Comparison of ENCODE assay signal across 8 cellular contexts in genomic region chr22:32473388-32473952, GRCh38. TPM values are rescaled to one million over a fixed set of nuclear protein-coding genes. Genes with fewer than 3 reads are reported as not detected.
DNase-seq lines count a peak whose midpoint lies in the region; ATAC-seq and TF ChIP-seq lines count a peak whose summit lies in the region.

No MANE protein-coding gene starts in this region.

- H3K79me1 ChIP-seq in IMR-90 (ENCODE audit: low read depth in 1 of 2, low read length in 2 of 2) = peaks cover 0 to 15% of the 10 kb centered on the region in 2 experiments; a peak in 2 of 4 replicates

- no peak overlapping the region for H2BK5ac ChIP-seq in IMR-90 (ENCODE audit: low read depth, low read length, poor library complexity, severe bottlenecking)

- TF ChIP-seq CTCF in IMR-90 (conservative IDR thresholded peaks at IDR 0.05; ENCODE audit: low read depth, low read length) = peak; percentile 72
- peak; percentile 93 for TF ChIP-seq CTCF in PC-9 (conservative IDR thresholded peaks at IDR 0.05)
- peak; percentile 41 for TF ChIP-seq CTCF in parathyroid adenoma (IDR thresholded peaks at IDR 0.05)

- peaks cover 42% of the 10 kb centered on the region for H3K79me2 ChIP-seq in PC-9 (ENCODE audit: low read depth)
- peaks cover 9% of the 10 kb centered on the region for H3K79me2 ChIP-seq in parathyroid adenoma

- H3K9me1 ChIP-seq in IMR-90 (ENCODE audit: insufficient read depth, low read length) = peaks cover 11% of the 10 kb centered on the region

- H3K4me1 Mint-ChIP-seq in activated naive CD4-positive, alpha-beta T cell treated with anti-CD3 and anti-CD28 coated beads, Interleukin-2, amount 50 U/mL, for 24 hours = peaks cover 22% of the 10 kb centered on the region

- peak overlapping the region; percentile 13 for H2AK9ac ChIP-seq in IMR-90 (replicated peaks; ENCODE audit: low read depth, low read length, poor library complexity)

- BruUV-seq in IMR-90 (replicated peaks; lab: Mats Ljungman, UMichigan) (no TSS peak), PC-9 (replicated peaks; lab: Mats Ljungman, UMichigan) (no TSS peak)

- peak overlapping the region; percentile 67; the same call in 1 of the 2 replicates for H2AK5ac ChIP-seq in IMR-90 (ENCODE audit: low read depth, low read length)

- no peak overlapping the region for H3K56ac ChIP-seq in IMR-90 (ENCODE audit: extremely low read depth, insufficient read depth, low read length)

- H3K23ac ChIP-seq in IMR-90 (ENCODE audit: low read depth, low read length) = 0 out of 2 replicates have a peak overlapping the region, but pooled peaks have one; percentile 23

- H3K4ac ChIP-seq in IMR-90 (ENCODE audit: low read depth, low read length) = peak overlapping the region; percentile 8

- peak overlapping the region; percentile 48 to 95; a peak in 2 of 4 replicates for H4K8ac ChIP-seq in IMR-90 (ENCODE audit: low read depth in 2 of 2, low read length in 2 of 2)

- POLR2A ChIA-PET in IMR-90 (lab: Charles Lee; ENCODE audit: unreplicated experiment) (no interaction called here), PC-9 (lab: Charles Lee; ENCODE audit: unreplicated experiment) (interaction anchor here (0.7 kb wide), 1 partner anchor 18 kb away, joined by 7 read pairs; no protein-coding TSS in a partner anchor)

- no peaks in the 10 kb centered on the region for H3K9me2 ChIP-seq in PC-9 (ENCODE audit: insufficient read depth)

- H3K9me3 ChIP-seq in IMR-90 (ENCODE audit: control insufficient read depth, insufficient read depth, low read length) (no peaks in the 10 kb centered on the region), PC-9 (ENCODE audit: insufficient read depth, low read depth) (no peaks in the 10 kb centered on the region), parathyroid adenoma (ENCODE audit: control insufficient read depth, low read length) (no peaks in the 10 kb centered on the region)

- peak; percentile 78 for TF ChIP-seq RAD21 in IMR-90 (IDR thresholded peaks at IDR 0.05; ENCODE audit: low read length)

- H3K36me3 ChIP-seq in IMR-90 (ENCODE audit: control insufficient read depth, insufficient read depth, low read length) (no peaks in the 10 kb centered on the region), PC-9 (ENCODE audit: low read depth) (no peaks in the 10 kb centered on the region), parathyroid adenoma (ENCODE audit: control insufficient read depth, insufficient read depth, low read length) (no peaks in the 10 kb centered on the region)

- H2BK20ac ChIP-seq in IMR-90 (ENCODE audit: low read depth, low read length) = no peak overlapping the region

- CTCF ChIA-PET in IMR-90 (lab: Yijun Ruan, JAX) = interaction anchor here (0.6 to 1.5 kb wide), 3 partner anchors 61 to 496 kb away, joined by 3 to 7 read pairs (median 5); partner anchors contain the start of gene RTCB
- CTCF ChIA-PET in PC-9 (lab: Charles Lee) = interaction anchor here (0.7 kb wide), 2 partner anchors 64 to 503 kb away, joined by 3 to 4 read pairs; no protein-coding TSS in a partner anchor

- no peak overlapping the region for H2BK120ac ChIP-seq in IMR-90 (ENCODE audit: low read depth, low read length)

- H2AFZ ChIP-seq in IMR-90 (replicated peaks; ENCODE audit: low read length, poor library complexity) = peak overlapping the region; percentile 76
- peak overlapping the region; percentile 82; the same call in 1 of the 2 replicates for H2AFZ ChIP-seq in PC-9
- H2AFZ ChIP-seq in parathyroid adenoma = peak overlapping the region; percentile 91

- H4K20me1 ChIP-seq in IMR-90 (ENCODE audit: insufficient read depth, low read length) (peaks cover 29% of the 10 kb centered on the region), PC-9 (ENCODE audit: insufficient read depth) (peaks cover 25% of the 10 kb centered on the region)

- ATAC-seq in IMR-90 (ENCODE audit: low read depth) (no peak), GM21619 (IDR thresholded peaks at IDR 0.05; ENCODE audit: unreplicated experiment) (no peak), HG02870 (IDR thresholded peaks at IDR 0.05; ENCODE audit: unreplicated experiment) (no peak)

- DNase-seq in DMS153 treated with DMSO at 0.1 percent for 48 hours (lab: John Stamatoyannopoulos, UW; ENCODE audit: unreplicated experiment) = peak; percentile 66
- peak; percentile 70 for DNase-seq in IMR-90
- peak; percentile 37 to 69 for DNase-seq in PC-9
- peak; percentile 43 for DNase-seq in glomerular visceral epithelial cell (ENCODE audit: extremely low spot score)

- peaks cover 15% of the 10 kb centered on the region for H3K4me1 ChIP-seq in IMR-90 (ENCODE audit: control insufficient read depth, insufficient read depth, low read length)
- H3K4me1 ChIP-seq in PC-9 (replicated peaks; ENCODE audit: insufficient read depth) = peaks cover 40% of the 10 kb centered on the region
- peaks cover 7% of the 10 kb centered on the region for H3K4me1 ChIP-seq in parathyroid adenoma

- TF ChIP-seq POLR2A in IMR-90 (IDR thresholded peaks at IDR 0.05; ENCODE audit: low read depth, low read length) = no peak

- H4K5ac ChIP-seq in IMR-90 (ENCODE audit: low read depth, low read length) = peak overlapping the region; percentile 24; the same call in 1 of the 2 replicates

- no peaks in the 10 kb centered on the region for H3K27me3 ChIP-seq in IMR-90 (ENCODE audit: control insufficient read depth, insufficient read depth, low read length)
- H3K27me3 ChIP-seq in PC-9 (ENCODE audit: insufficient read depth, low read depth) = no peaks in the 10 kb centered on the region
- H3K27me3 ChIP-seq in parathyroid adenoma (ENCODE audit: control insufficient read depth, insufficient read depth, low read length) = no peaks in the 10 kb centered on the region

- H3K27ac Mint-ChIP-seq in activated naive CD4-positive, alpha-beta T cell treated with anti-CD3 and anti-CD28 coated beads, Interleukin-2, amount 50 U/mL, for 24 hours = peak overlapping the region; percentile 90

- dilution Hi-C loops in IMR-90 (cut with HindIII; ENCODE audit: low sequenced_read_pairs, unreplicated experiment) = no loop called here

- H3F3A ChIP-seq in PC-9 (ENCODE audit: insufficient read depth, low read depth) = peaks cover 22% of the 10 kb centered on the region

- H3K4me3 ChIP-seq in IMR-90 (ENCODE audit: insufficient read depth, low read depth, low read length) (no peak overlapping the region), PC-9 (peak overlapping the region; percentile 77), parathyroid adenoma (ENCODE audit: low read depth, low read length) (peak overlapping the region; percentile 32)

- H3K14ac ChIP-seq in IMR-90 (replicated peaks; ENCODE audit: low read depth, low read length) = no peak overlapping the region

- no peaks in the 10 kb centered on the region for H3K9me3 Mint-ChIP-seq in activated naive CD4-positive, alpha-beta T cell treated with anti-CD3 and anti-CD28 coated beads, Interleukin-2, amount 50 U/mL, for 24 hours

- H3K9ac ChIP-seq in IMR-90 (ENCODE audit: low read depth, low read length) = no peak overlapping the region
- no peak overlapping the region for H3K9ac ChIP-seq in parathyroid adenoma

- H3K27ac ChIP-seq in IMR-90 (ENCODE audit: insufficient read depth, low read length) = peak overlapping the region; percentile 90; the same call in 1 of the 2 replicates
- no peak overlapping the region for H3K27ac ChIP-seq in PC-9
- H3K27ac ChIP-seq in parathyroid adenoma = no peak overlapping the region

- no CpG with 5 or more reads among the region's 6 CpGs for WGBS in IMR-90 (ENCODE audit: extremely low coverage in 2 of 2, insufficient read length in 1 of 2), 2 experiments

- intact Hi-C loops in IMR-90 (cut with micrococcal nuclease) (loop anchor here (1.0 to 10.0 kb wide), 7 partner anchors 61 to 809 kb away; partner anchors contain the start of genes PISD and RTCB), PC-9 (cut with micrococcal nuclease; ENCODE audit: unreplicated experiment) (loop anchor here (1.0 to 10.0 kb wide), 5 partner anchors 61 to 503 kb away; partner anchors contain the start of genes RFPL2 and RTCB)

- H3K4me2 ChIP-seq in IMR-90 (ENCODE audit: low read depth, low read length) (peak overlapping the region; percentile 47; the same call in 1 of the 2 replicates), PC-9 (peak overlapping the region; percentile 84), parathyroid adenoma (ENCODE audit: low read length) (peak overlapping the region; percentile 82)

- H3K36me3 Mint-ChIP-seq in activated naive CD4-positive, alpha-beta T cell treated with anti-CD3 and anti-CD28 coated beads, Interleukin-2, amount 50 U/mL, for 24 hours = no peaks in the 10 kb centered on the region

- H3K18ac ChIP-seq in IMR-90 (ENCODE audit: low read depth, low read length) = no peak overlapping the region

- no peaks in the 10 kb centered on the region for H3K27me3 Mint-ChIP-seq in activated naive CD4-positive, alpha-beta T cell treated with anti-CD3 and anti-CD28 coated beads, Interleukin-2, amount 50 U/mL, for 24 hours

- peak overlapping the region; percentile 98 for H3K4me3 Mint-ChIP-seq in activated naive CD4-positive, alpha-beta T cell treated with anti-CD3 and anti-CD28 coated beads, Interleukin-2, amount 50 U/mL, for 24 hours

- H4K91ac ChIP-seq in IMR-90 (ENCODE audit: insufficient read depth, low read depth, low read length) = 0 out of 2 replicates have a peak overlapping the region, but pooled peaks have one; percentile 15

- H2BK15ac ChIP-seq in IMR-90 (ENCODE audit: low read depth, low read length) = no peak overlapping the region

- in situ Hi-C loops in IMR-90 (cut with MboI; ENCODE audit: low sequenced_read_pairs) = loop anchor here (5.0 to 25.0 kb wide), 3 partner anchors 61 to 739 kb away; partner anchors contain the start of gene RTCB

TF ChIP-seq in IMR-90, 13 proteins besides CTCF, POLR2A, EP300 and RAD21:
- TF ChIP-seq MXI1 (IDR thresholded peaks at IDR 0.05; ENCODE audit: borderline replicate concordance, low read depth, low read length) (no peak), SMC3 (IDR thresholded peaks at IDR 0.05; ENCODE audit: low read depth, low read length) (peak; percentile 41; the same call in 1 of the 2 replicates)
TF ChIP-seq in IMR-90: peak in this region for 1.

RNA-seq across cellular contexts. Expression of gene FBXO7, which starts 1.1 kb away (rescaled TPM):
- total RNA-seq in IMR-90 (2012; rRNA removed) (61.4 and 71.5 TPM in 2 replicates), PC-9 (2021) (76.0 and 81.9 TPM in 2 replicates)
- polyA plus RNA-seq in IMR-90 (2012; rRNA removed) = 69.7 and 71.5 TPM in 2 replicates
- polyA plus RNA-seq in IMR-90 (2012; cell fraction: cytosol; rRNA removed) = 34.6 and 44.8 TPM in 2 replicates
- polyA plus RNA-seq in IMR-90 (2012; cell fraction: nucleus; rRNA removed; ENCODE audit: low replicate concordance) = 24.9 and 76.6 TPM in 2 replicates

RNA-seq across cellular contexts. Expression of gene BPIFC, which starts 9.2 kb away (rescaled TPM):
- total RNA-seq in IMR-90 (2012; rRNA removed) = not detected in 2 replicates
- polyA plus RNA-seq in IMR-90 (2012; rRNA removed) = not detected in 2 replicates
- polyA plus RNA-seq in IMR-90 (2012; cell fraction: cytosol; rRNA removed) = not detected in 2 replicates
- polyA plus RNA-seq in IMR-90 (2012; cell fraction: nucleus; rRNA removed; ENCODE audit: low replicate concordance) = not detected in 2 replicates
- total RNA-seq in PC-9 (2021) = not detected in 2 replicates

Comparison
In these comparisons a context has a peak if more than half of its experiments do, and no peak if none do; other contexts are left out.
1. CTCF ChIP-seq: peak in every context shown above with its lines; median percentile 93 in PC-9; 72 in IMR-90; 41 in parathyroid adenoma.